Comparison of ENCODE assay signal across 8 cellular contexts in the genomic region with DNA sequence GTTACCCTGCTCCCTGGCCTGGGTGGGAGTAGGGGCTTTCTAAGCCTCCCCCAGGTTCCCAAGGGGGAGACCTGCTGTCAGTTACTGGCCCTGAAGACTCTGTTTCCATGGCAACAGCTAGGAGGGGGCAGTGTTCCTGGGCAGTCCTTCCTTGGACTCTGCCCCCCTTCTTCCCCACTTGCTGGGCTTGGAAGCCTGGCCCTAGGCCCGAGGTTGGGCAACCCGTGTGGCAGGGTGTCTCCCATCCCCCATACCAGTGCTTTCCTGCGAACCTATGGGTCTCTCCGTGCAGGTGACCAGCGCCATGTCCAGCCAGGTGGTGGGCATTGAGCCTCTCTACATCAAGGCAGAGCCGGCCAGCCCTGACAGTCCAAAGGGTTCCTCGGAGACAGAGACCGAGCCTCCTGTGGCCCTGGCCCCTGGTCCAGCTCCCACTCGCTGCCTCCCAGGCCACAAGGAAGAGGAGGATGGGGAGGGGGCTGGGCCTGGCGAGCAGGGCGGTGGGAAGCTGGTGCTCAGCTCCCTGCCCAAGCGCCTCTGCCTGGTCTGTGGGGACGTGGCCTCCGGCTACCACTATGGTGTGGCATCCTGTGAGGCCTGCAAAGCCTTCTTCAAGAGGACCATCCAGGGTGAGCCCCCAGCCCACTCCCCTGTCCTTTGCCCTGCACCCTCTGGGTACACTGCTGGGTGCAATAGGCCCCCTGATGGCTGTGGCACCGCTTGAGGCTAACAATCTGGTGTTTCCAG. TPM values are rescaled to one million over a fixed set of nuclear protein-coding genes. Genes with fewer than 3 reads are reported as not detected.
DNase-seq lines count a peak whose midpoint lies in the region; ATAC-seq and TF ChIP-seq lines count a peak whose summit lies in the region.

No MANE protein-coding gene starts in this region.

- no peak overlapping the region for H3K27ac ChIP-seq in urinary bladder (ENCODE audit: low read depth)

- BruUV-seq in MCF 10A (replicated peaks; lab: Mats Ljungman, UMichigan): no TSS peak

- H3K4me3 Mint-ChIP-seq in activated naive CD4-positive, alpha-beta T cell treated with anti-CD3 and anti-CD28 coated beads, Interleukin-2, amount 50 U/mL, for 24 hours: peak overlapping the region; percentile 98
- H3K4me3 Mint-ChIP-seq in MCF 10A (ENCODE audit: unreplicated experiment) (peak overlapping the region; percentile 99), memory B cell (peak overlapping the region; percentile 49)

- TF ChIP-seq CTCF in MCF 10A (IDR thresholded peaks at IDR 0.05; ENCODE audit: unreplicated experiment): no peak

- H3K4me1 ChIP-seq in urinary bladder (ENCODE audit: insufficient read depth): no peaks in the 10 kb centered on the region

- H3K36me3 Mint-ChIP-seq in activated naive CD4-positive, alpha-beta T cell treated with anti-CD3 and anti-CD28 coated beads, Interleukin-2, amount 50 U/mL, for 24 hours: peaks cover 5% of the 10 kb centered on the region
- peaks cover 45% of the 10 kb centered on the region for H3K36me3 Mint-ChIP-seq in MCF 10A (ENCODE audit: insufficient read depth, unreplicated experiment)
- H3K36me3 Mint-ChIP-seq in memory B cell: peaks cover 2% of the 10 kb centered on the region

- intact Hi-C loops in MCF 10A (cut with micrococcal nuclease): no loop called here

- peaks cover 24% of the 10 kb centered on the region for H3K4me1 Mint-ChIP-seq in activated naive CD4-positive, alpha-beta T cell treated with anti-CD3 and anti-CD28 coated beads, Interleukin-2, amount 50 U/mL, for 24 hours
- H3K4me1 Mint-ChIP-seq in MCF 10A (ENCODE audit: insufficient read depth, unreplicated experiment) (peaks cover 18% of the 10 kb centered on the region), memory B cell (peaks cover 14% of the 10 kb centered on the region)

- no peaks in the 10 kb centered on the region for H3K27me3 Mint-ChIP-seq in activated naive CD4-positive, alpha-beta T cell treated with anti-CD3 and anti-CD28 coated beads, Interleukin-2, amount 50 U/mL, for 24 hours
- H3K27me3 Mint-ChIP-seq in MCF 10A (ENCODE audit: insufficient read depth, unreplicated experiment): no peaks in the 10 kb centered on the region
- H3K27me3 Mint-ChIP-seq in memory B cell: no peaks in the 10 kb centered on the region

- no peaks in the 10 kb centered on the region for H3K36me3 ChIP-seq in urinary bladder (ENCODE audit: insufficient read depth)

- 81% methylated on average over 15 of the region's 15 CpGs for WGBS in urinary bladder

- no peaks in the 10 kb centered on the region for H3K9me3 Mint-ChIP-seq in activated naive CD4-positive, alpha-beta T cell treated with anti-CD3 and anti-CD28 coated beads, Interleukin-2, amount 50 U/mL, for 24 hours
- H3K9me3 Mint-ChIP-seq in MCF 10A (ENCODE audit: unreplicated experiment): no peaks in the 10 kb centered on the region
- H3K9me3 Mint-ChIP-seq in memory B cell: no peaks in the 10 kb centered on the region

- H3K4me3 ChIP-seq in urinary bladder (ENCODE audit: low read depth, low read length): peak overlapping the region; percentile 73

- CTCF ChIA-PET in MCF 10A (lab: Yijun Ruan, JAX): interaction anchor here (0.6 to 2.3 kb wide), 4 partner anchors 25 to 242 kb away, joined by 3 to 6 read pairs (median 4); no protein-coding TSS in a partner anchor

- POLR2A ChIA-PET in MCF 10A (lab: Yijun Ruan, JAX): interaction anchor here (0.7 to 3.6 kb wide), 6 partner anchors 10 to 81 kb away, joined by 3 to 32 read pairs (median 6); partner anchors contain the start of genes BAD, NUDT22, PRDX5 and TRMT112

- H3K27ac Mint-ChIP-seq in activated naive CD4-positive, alpha-beta T cell treated with anti-CD3 and anti-CD28 coated beads, Interleukin-2, amount 50 U/mL, for 24 hours: no peak overlapping the region
- peak overlapping the region; percentile 96 for H3K27ac Mint-ChIP-seq in MCF 10A (ENCODE audit: low read depth, unreplicated experiment)
- H3K27ac Mint-ChIP-seq in memory B cell: no peak overlapping the region

- no peak for DNase-seq in activated naive CD4-positive, alpha-beta T cell (lab: John Stamatoyannopoulos, UW)
- DNase-seq in MCF 10A (ENCODE audit: unreplicated experiment) (peak; percentile 34), memory B cell (ENCODE audit: low spot score in 2 of 2) (no peak), COLO668 (lab: John Stamatoyannopoulos, UW; ENCODE audit: unreplicated experiment) (no peak), NCI-H2081 treated with DMSO at 0.1 percent for 48 hours (lab: John Stamatoyannopoulos, UW) (no peak), inferior parietal cortex (ENCODE audit: extremely low spot score) (no peak)

- no peak for ATAC-seq in memory B cell (ENCODE audit: low read depth)

RNA-seq across cellular contexts. Expression of gene ESRRA, which starts 1.7 kb away (rescaled TPM):
- total RNA-seq in MCF 10A (2022) (52.0 and 63.4 TPM in 2 replicates), urinary bladder (13.3 TPM)
- polyA plus RNA-seq in urinary bladder: 53.2 TPM

RNA-seq across cellular contexts. Expression of gene CATSPERZ, which starts 6.9 kb away (rescaled TPM):
- 0.68 TPM in 1 of 2 replicates, not detected in the other for total RNA-seq in MCF 10A (2022)
- total RNA-seq in urinary bladder: not detected
- polyA plus RNA-seq in urinary bladder: 0.29 TPM

RNA-seq across cellular contexts. Expression of gene TRMT112, which starts 10.3 kb away (rescaled TPM):
- total RNA-seq in MCF 10A (2022): 284 and 354 TPM in 2 replicates
- total RNA-seq in urinary bladder: 124 TPM
- polyA plus RNA-seq in urinary bladder: 245 TPM

RNA-seq across cellular contexts. Expression of gene PRDX5, which starts 10.9 kb away (rescaled TPM):
- 274 and 302 TPM in 2 replicates for total RNA-seq in MCF 10A (2022)
- 69.0 TPM for total RNA-seq in urinary bladder
- polyA plus RNA-seq in urinary bladder: 294 TPM

RNA-seq across cellular contexts. Expression of gene KCNK4, which starts 15.9 kb away (rescaled TPM):
- total RNA-seq in MCF 10A (2022): not detected in 2 replicates
- total RNA-seq in urinary bladder: not detected
- 0.13 TPM for polyA plus RNA-seq in urinary bladder

Comparison
In these comparisons a context has a peak if more than half of its experiments do, and no peak if none do; other contexts are left out.
1. H3K4me3 Mint-ChIP-seq: peak in every context shown above with its lines; median percentile 99 in MCF 10A; 98 in activated naive CD4-positive, alpha-beta T cell treated with anti-CD3 and anti-CD28 coated beads, Interleukin-2, amount 50 U/mL, for 24 hours; 49 in memory B cell.